Comparison of ENCODE assay signal across 12 cellular contexts in genomic region chr7:139703468-139704307, GRCh38.
DNase-seq lines count a peak whose midpoint lies in the region; ATAC-seq and TF ChIP-seq lines count a peak whose summit lies in the region.
"Had no signal": no experiment of that assay in that cellular context is flagged by ENCODE, and none has a peak within 500 bp of the region (broad histone marks: within the 10 kb centered on the region; RNA-seq: fewer than 3 reads in every experiment).

No MANE protein-coding gene starts in this region.

- H3K27ac ChIP-seq in heart right ventricle (peak overlapping the region; percentile 73 to 91 (median 84)), temporal lobe (ENCODE audit: low read depth, low read length) (peak overlapping the region; percentile 70)

- H3K27me3 ChIP-seq in heart right ventricle, result no peaks in the 10 kb centered on the region
- H3K27me3 ChIP-seq: body of pancreas, pancreas had no signal

- peaks cover 0 to 65% (median 0%) of the 10 kb centered on the region in 9 donors for H3K36me3 ChIP-seq in heart right ventricle
- H3K36me3 ChIP-seq: pancreas had no signal

- ATAC-seq in HG03159 (IDR thresholded peaks at IDR 0.05; ENCODE audit: unreplicated experiment), result peak; percentile 24
- ATAC-seq in heart right ventricle, result peak in 7 of 8 donors; percentile 10 to 79 (median 47)
- ATAC-seq: body of pancreas had no signal

- 67 to 69% methylated on average over 5 of the region's 5 CpGs for WGBS in heart right ventricle, 2 donors

- H3K9me3 Mint-ChIP-seq in T-helper 2 cell treated with Interferon-gamma antibody and Interleukin-4, amounts not matched to agents 5 μg/mL and 100 μg/mL, for 36 hours, result no peaks in the 10 kb centered on the region
- no peaks in the 10 kb centered on the region for H3K9me3 Mint-ChIP-seq in activated T-cell treated with anti-CD3 and anti-CD28 coated beads, Interleukin-2, amount 50 U/mL, for 24 hours

- no peak overlapping the region for H3K4me3 ChIP-seq in heart right ventricle
- H3K4me3 ChIP-seq: A549, body of pancreas, pancreas had no signal

- H3K4me1 ChIP-seq in heart right ventricle, result peaks cover 19 to 91% (median 64%) of the 10 kb centered on the region in 9 donors

- H3K36me3 Mint-ChIP-seq in T-helper 2 cell treated with Interferon-gamma antibody and Interleukin-4, amounts not matched to agents 5 μg/mL and 100 μg/mL, for 36 hours (ENCODE audit: low read depth), result peaks cover 2% of the 10 kb centered on the region
- H3K36me3 Mint-ChIP-seq in activated T-cell treated with anti-CD3 and anti-CD28 coated beads, Interleukin-2, amount 50 U/mL, for 24 hours (ENCODE audit: low read depth), result peaks cover 52% of the 10 kb centered on the region

- no peak for DNase-seq in T-helper 2 cell treated with Interferon-gamma antibody and Interleukin-4, amounts not matched to agents 5 μg/mL and 100 μg/mL, for 36 hours (ENCODE audit: low spot score)
- DNase-seq in T-helper 2 cell, result no peak
- no peak for DNase-seq in heart right ventricle
- no peak for DNase-seq in activated CD4-positive, alpha-beta T cell treated with anti-CD3 and anti-CD28 coated beads for 4 hours
- no peak for DNase-seq in activated T-cell treated with anti-CD3 and anti-CD28 coated beads, Interleukin-2, amount 50 U/mL, for 24 hours
- DNase-seq in HPDE6-E6E7 (ENCODE audit: extremely low spot score), result no peak
- DNase-seq: body of pancreas, glutamatergic neuron, pancreas had no signal

- no peaks in the 10 kb centered on the region for H3K9me3 ChIP-seq in heart right ventricle
- H3K9me3 ChIP-seq: A549, body of pancreas, pancreas had no signal

- peak overlapping the region; percentile 6 for H3K27ac Mint-ChIP-seq in T-helper 2 cell treated with Interferon-gamma antibody and Interleukin-4, amounts not matched to agents 5 μg/mL and 100 μg/mL, for 36 hours
- no peak overlapping the region for H3K27ac Mint-ChIP-seq in activated T-cell treated with anti-CD3 and anti-CD28 coated beads, Interleukin-2, amount 50 U/mL, for 24 hours

- no peak for TF ChIP-seq CTCF in heart right ventricle (IDR thresholded peaks at IDR 0.05)

- no peak overlapping the region for H3K4me3 Mint-ChIP-seq in T-helper 2 cell treated with Interferon-gamma antibody and Interleukin-4, amounts not matched to agents 5 μg/mL and 100 μg/mL, for 36 hours
- no peak overlapping the region for H3K4me3 Mint-ChIP-seq in activated T-cell treated with anti-CD3 and anti-CD28 coated beads, Interleukin-2, amount 50 U/mL, for 24 hours

- no peaks in the 10 kb centered on the region for H3K27me3 Mint-ChIP-seq in T-helper 2 cell treated with Interferon-gamma antibody and Interleukin-4, amounts not matched to agents 5 μg/mL and 100 μg/mL, for 36 hours (ENCODE audit: low read depth)
- H3K27me3 Mint-ChIP-seq in activated T-cell treated with anti-CD3 and anti-CD28 coated beads, Interleukin-2, amount 50 U/mL, for 24 hours, result no peaks in the 10 kb centered on the region

- H3K4me1 Mint-ChIP-seq in T-helper 2 cell treated with Interferon-gamma antibody and Interleukin-4, amounts not matched to agents 5 μg/mL and 100 μg/mL, for 36 hours (ENCODE audit: low read depth), result peaks cover 5% of the 10 kb centered on the region
- peaks cover 20% of the 10 kb centered on the region for H3K4me1 Mint-ChIP-seq in activated T-cell treated with anti-CD3 and anti-CD28 coated beads, Interleukin-2, amount 50 U/mL, for 24 hours (ENCODE audit: low read depth)

- intact Hi-C loops in heart right ventricle (cut with DNase I), result loop anchor here in 2 of 10 donors (5.0 to 10.0 kb wide), 2 partner anchors 49 to 74 kb away; partner anchors contain the start of gene HIPK2 (in 1 of the 2)
